In the genomic region with DNA sequence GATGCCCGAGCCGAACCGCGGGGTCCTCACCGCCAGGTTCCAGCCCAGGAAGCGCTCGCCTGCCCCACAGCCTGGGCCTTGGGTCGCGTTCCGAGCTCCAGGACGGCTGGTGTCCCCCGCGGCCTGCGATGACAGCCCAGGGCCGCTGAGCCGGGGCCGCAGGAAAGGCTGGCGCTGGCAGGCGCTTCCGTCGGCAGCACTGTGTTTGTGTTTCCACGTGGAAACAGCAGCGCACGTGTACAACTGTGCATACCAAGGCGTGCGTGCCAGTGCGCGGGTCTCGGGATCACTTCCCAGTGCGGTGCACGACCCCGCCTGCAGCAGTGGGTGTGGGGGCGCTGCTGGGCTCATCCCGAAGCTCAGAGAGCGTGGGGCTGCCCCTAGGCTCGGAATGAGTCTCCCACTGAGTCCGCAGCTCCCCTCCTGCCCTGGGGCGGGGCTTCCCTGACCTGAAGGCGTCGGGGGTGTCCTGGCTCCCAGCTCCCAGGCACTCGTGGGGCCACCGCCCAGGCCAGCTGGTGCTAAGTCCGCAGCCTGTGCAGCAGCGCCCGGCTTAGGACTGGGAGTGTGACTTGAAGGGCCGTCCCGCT, we compare ENCODE assay signal across 1 cellular context.
A peak's percentile ranks its signal among the peaks of the same experiment; 100 is the strongest.
TF ChIP-seq lines count a peak whose summit lies in the region.

No MANE protein-coding gene starts in this region.

TF ChIP-seq in endothelial cell of umbilical vein, 7 proteins besides CTCF, POLR2A, EP300 and RAD21:
- TF ChIP-seq MAX (IDR thresholded peaks at IDR 0.05; ENCODE audit: insufficient read depth, insufficient read length) (peak; percentile 80), FOS (IDR thresholded peaks at IDR 0.05; ENCODE audit: borderline replicate concordance, insufficient read depth, low read length) (no peak), MYC (IDR thresholded peaks at IDR 0.05; ENCODE audit: low read depth, low read length) (no peak), GATA2 (IDR thresholded peaks at IDR 0.05; ENCODE audit: insufficient read depth, insufficient read length, low read depth, low read length) (no peak), POLR2AphosphoS5 (IDR thresholded peaks at IDR 0.05; ENCODE audit: insufficient read depth, low read depth, low read length) (no peak), JUN (IDR thresholded peaks at IDR 0.05; ENCODE audit: borderline replicate concordance, insufficient read depth, insufficient read length, low read depth) (no peak), EZH2 (IDR thresholded peaks at IDR 0.05; ENCODE audit: borderline replicate concordance, low read depth, low read length, severe bottlenecking) (no peak)
